8 cellular contexts compared by ENCODE assay signal in genomic region chr1:147240131-147240721, GRCh38. TPM values are rescaled to one million over a fixed set of nuclear protein-coding genes. Genes with fewer than 3 reads are reported as not detected.
DNase-seq lines count a peak whose midpoint lies in the region; ATAC-seq and TF ChIP-seq lines count a peak whose summit lies in the region.
"Not testable (repeated sequence)": the region's sequence is repeated elsewhere in the genome, so short reads cannot be mapped to it uniquely, and the experiment has no call there.

No MANE protein-coding gene starts in this region.

- H3F3A ChIP-seq in GM23338 (replicated peaks; ENCODE audit: low read depth); neural progenitor cell (ENCODE audit: low read depth): not testable (repeated sequence)

- TF ChIP-seq POLR2A in right lobe of liver (IDR thresholded peaks at IDR 0.05); upper lobe of left lung (IDR thresholded peaks at IDR 0.05): not testable (repeated sequence)

- 23% methylated on average over 5 of the region's 5 CpGs for WGBS in hepatocyte (ENCODE audit: low lambda C conversion rate, missing lambda C conversion rate)
- 100% methylated on average over 3 of the region's 5 CpGs for WGBS in right lobe of liver (ENCODE audit: insufficient coverage, low coverage, low lambda C conversion rate, missing lambda C conversion rate)
- 56 to 69% methylated on average over 3 to 5 of the region's 5 CpGs for WGBS in upper lobe of left lung, 2 donors

- not testable (repeated sequence) for TF ChIP-seq CTCF in GM23338 (conservative IDR thresholded peaks at IDR 0.05; ENCODE audit: low read depth in 2 of 2); hepatocyte (IDR thresholded peaks at IDR 0.05; ENCODE audit: poor library complexity); right lobe of liver (IDR thresholded peaks at IDR 0.05); neural progenitor cell (IDR thresholded peaks at IDR 0.05); upper lobe of left lung (IDR thresholded peaks at IDR 0.05)

- TF ChIP-seq EP300 in upper lobe of left lung (IDR thresholded peaks at IDR 0.05): not testable (repeated sequence)

- peaks cover 25% of the 10 kb centered on the region for H3K9me3 Mint-ChIP-seq in GM23338
- H3K9me3 Mint-ChIP-seq in neural progenitor cell: peaks cover 11% of the 10 kb centered on the region

- ATAC-seq in GM23338; right lobe of liver; upper lobe of left lung (ENCODE audit: low FRiP score in 2 of 2): not testable (repeated sequence)

- H3K9ac ChIP-seq in neural progenitor cell: not testable (repeated sequence)

- H4K20me1 ChIP-seq in GM23338 (replicated peaks; ENCODE audit: insufficient read depth): peaks cover 12% of the 10 kb centered on the region; the same call in 1 of the 2 replicates
- H4K20me1 ChIP-seq in hepatocyte (ENCODE audit: insufficient read depth, poor library complexity, severe bottlenecking); neural progenitor cell (ENCODE audit: low read depth): not testable (repeated sequence)

- H3K4me3 ChIP-seq in GM23338: peak overlapping the region; percentile 16; the same call in 1 of the 2 replicates
- H3K4me3 ChIP-seq in hepatocyte, right lobe of liver, neural progenitor cell, upper lobe of left lung: not testable (repeated sequence)

- H3K27me3 Mint-ChIP-seq in GM23338 (ENCODE audit: insufficient read depth, low read depth, poor library complexity); neural progenitor cell (ENCODE audit: insufficient read depth, low read depth): not testable (repeated sequence)

- peaks cover 19% of the 10 kb centered on the region for H3K79me2 ChIP-seq in GM23338 (replicated peaks; ENCODE audit: insufficient read depth)
- H3K79me2 ChIP-seq in hepatocyte: peaks cover 20% of the 10 kb centered on the region
- peaks cover 23% of the 10 kb centered on the region for H3K79me2 ChIP-seq in neural progenitor cell (ENCODE audit: low read depth)

- H3K4me1 ChIP-seq in GM23338 (ENCODE audit: insufficient read depth) (peaks cover 37% of the 10 kb centered on the region), hepatocyte (ENCODE audit: insufficient read depth) (peaks cover 38% of the 10 kb centered on the region), right lobe of liver (peaks cover 0 to 61% (median 17%) of the 10 kb centered on the region in 4 donors), neural progenitor cell (peaks cover 22% of the 10 kb centered on the region), upper lobe of left lung (peaks cover 10 to 43% (median 35%) of the 10 kb centered on the region in 4 donors)

- not testable (repeated sequence) for H3K27me3 ChIP-seq in GM23338 (ENCODE audit: insufficient read depth); hepatocyte; right lobe of liver; neural progenitor cell; upper lobe of left lung

- H2AFZ ChIP-seq in GM23338: peak overlapping the region; percentile 84; the same call in 1 of the 2 replicates
- H2AFZ ChIP-seq in hepatocyte; neural progenitor cell (replicated peaks): not testable (repeated sequence)

- H3K4me2 ChIP-seq in GM23338: peak overlapping the region; percentile 67
- H3K4me2 ChIP-seq in hepatocyte: peak overlapping the region; percentile 49
- peak overlapping the region; percentile 27 for H3K4me2 ChIP-seq in neural progenitor cell

- intact Hi-C loops in right lobe of liver (cut with DNase I): not testable (repeated sequence)

- peaks cover 20% of the 10 kb centered on the region for H3K36me3 Mint-ChIP-seq in GM23338 (ENCODE audit: low read depth)
- not testable (repeated sequence) for H3K36me3 Mint-ChIP-seq in neural progenitor cell

- DNase-seq in COLO668 (lab: John Stamatoyannopoulos, UW; ENCODE audit: unreplicated experiment): peak; percentile 23
- DNase-seq in GM23338 (ENCODE audit: low spot score); hepatocyte (ENCODE audit: low spot score); right lobe of liver; neural progenitor cell (ENCODE audit: low spot score); upper lobe of left lung: not testable (repeated sequence)
- DNase-seq in NCI-H187 (lab: John Stamatoyannopoulos, UW): peak; percentile 66 to 82
- DNase-seq in NCI-H748 (lab: John Stamatoyannopoulos, UW; ENCODE audit: unreplicated experiment): peak; percentile 59

- peak overlapping the region; percentile 37; the same call in 1 of the 3 replicates for H3K4me3 Mint-ChIP-seq in GM23338
- not testable (repeated sequence) for H3K4me3 Mint-ChIP-seq in neural progenitor cell

- H3K9me2 ChIP-seq in GM23338 (ENCODE audit: insufficient read depth); hepatocyte (replicated peaks; ENCODE audit: insufficient read depth): not testable (repeated sequence)

- H3K4me1 Mint-ChIP-seq in GM23338 (peaks cover 37% of the 10 kb centered on the region), neural progenitor cell (peaks cover 15% of the 10 kb centered on the region)

- not testable (repeated sequence) for H3K36me3 ChIP-seq in GM23338 (ENCODE audit: insufficient read depth); hepatocyte (replicated peaks; ENCODE audit: insufficient read depth, low read depth); right lobe of liver; neural progenitor cell; upper lobe of left lung

- H3K9me3 ChIP-seq in hepatocyte (ENCODE audit: low read depth); right lobe of liver; neural progenitor cell (ENCODE audit: low read depth); upper lobe of left lung: not testable (repeated sequence)

- peak overlapping the region; percentile 80 for H3K27ac Mint-ChIP-seq in GM23338
- H3K27ac Mint-ChIP-seq in neural progenitor cell: not testable (repeated sequence)

- H3K27ac ChIP-seq in GM23338 (ENCODE audit: low read depth) (peak overlapping the region; percentile 70; the same call in 1 of the 2 replicates), hepatocyte (peak overlapping the region; percentile 74), right lobe of liver (peak overlapping the region in 2 of 3 donors; percentile 91 to 94), upper lobe of left lung (peak overlapping the region; percentile 2 to 65 (median 30))
- H3K27ac ChIP-seq in neural progenitor cell: not testable (repeated sequence)

RNA-seq across cellular contexts. Expression of gene CHD1L, which starts 2.3 kb away (rescaled TPM):
- 43.9 and 51.6 TPM in 2 replicates for total RNA-seq in GM23338 (2014; rRNA removed; shearing (Covaris generic))
- polyA plus RNA-seq in GM23338 (2016; fragmentation: Nextera tagmentation; extraction: Ambion mirVana) (25.4 and 29.8 TPM in 2 replicates), hepatocyte (30.0 and 31.8 TPM in 2 replicates)
- total RNA-seq in hepatocyte (31.1 and 41.6 TPM in 2 replicates), right lobe of liver (10 to 100 TPM; 21.7 to 34.3 (median 28.8) TPM), neural progenitor cell (ENCODE audit: low replicate concordance) (88.5 and 118 TPM in 2 replicates), upper lobe of left lung (10 to 100 TPM; 24.8 to 48.6 (median 34.6) TPM)

RNA-seq across cellular contexts. Expression of gene FMO5, which starts 15.1 kb away (rescaled TPM):
- 0.35 and 0.73 TPM in 2 replicates for total RNA-seq in GM23338 (2014; rRNA removed; shearing (Covaris generic))
- polyA plus RNA-seq in GM23338 (2016; fragmentation: Nextera tagmentation; extraction: Ambion mirVana) (0.54 and 0.84 TPM in 2 replicates), hepatocyte (44.6 and 49.5 TPM in 2 replicates)
- total RNA-seq in hepatocyte (43.9 and 48.6 TPM in 2 replicates), right lobe of liver (100 to 1,000 TPM in 3 of 6 experiments, 10 to 100 TPM in 3; 55.0 to 482 (median 99.6) TPM), neural progenitor cell (ENCODE audit: low replicate concordance) (0.28 and 0.82 TPM in 2 replicates), upper lobe of left lung (100 to 1,000 TPM in 4 of 6 donors, 10 to 100 TPM in 2; 37.4 to 258 (median 121) TPM)

Comparison
In these comparisons a context has a peak if more than half of its experiments do, and no peak if none do; other contexts are left out.
1. RNA of gene FMO5, which starts 15.1 kb away (total RNA-seq): 37.4 to 258 TPM in upper lobe of left lung, 55.0 to 482 TPM in right lobe of liver and 43.9 to 48.6 TPM in hepatocyte; 0.28 to 0.82 TPM in neural progenitor cell and 0.35 to 0.73 TPM in GM23338; every median in the first group is over 10 times any median in the second.
2. Peak in every context shown above with its lines, with median percentiles within 50 percentile points of each other: H3K4me2 ChIP-seq.